ENCODE assay signal across 23 cellular contexts in genomic region chr17:61731330-61731729, GRCh38.
"Had no signal": no experiment of that assay in that cellular context is flagged by ENCODE, and none has a peak within 500 bp of the region (broad histone marks: within the 10 kb centered on the region; RNA-seq: fewer than 3 reads in every experiment).

No MANE protein-coding gene starts in this region.

- H3K4me3 ChIP-seq: hepatocyte, left ventricle myocardium inferior, sigmoid colon, testis, vagina had no signal

- H3K79me2 ChIP-seq: hepatocyte had no signal

- H3K27ac ChIP-seq: hepatocyte, left ventricle myocardium inferior, sigmoid colon, testis, vagina had no signal

- ATAC-seq: naive thymus-derived CD4-positive, alpha-beta T cell; stimulated activated naive B cell treated with anti-CD40 and anti-IgM and Interleukin-4, amounts not matched to agents 10 μg/mL and 1 μg/mL and 100 μg/mL, for 72 hours; WTC11 had no signal

- H3K9me3 ChIP-seq: sigmoid colon, testis, vagina had no signal

- H3K4me2 ChIP-seq: hepatocyte had no signal

- H3K36me3 ChIP-seq: left ventricle myocardium inferior, sigmoid colon, vagina had no signal

- H3K27me3 ChIP-seq: hepatocyte, sigmoid colon, testis, vagina had no signal

- H3K4me1 ChIP-seq: left ventricle myocardium inferior, sigmoid colon, testis, vagina had no signal

- DNase-seq: activated effector memory CD4-positive, alpha-beta T cell treated with Interleukin-2 at 50 U/mL for 16 hours; activated naive CD4-positive, alpha-beta T cell treated with anti-CD3 and anti-CD28 coated beads for 36 hours; activated naive CD8-positive, alpha-beta T cell treated with anti-CD3 and anti-CD28 coated beads, Interleukin-2, amount 10 ng/mL, durations not matched to agents 7 days and 5 days; activated T-cell treated with anti-CD3 and anti-CD28 coated beads, Interleukin-2, amount 50 U/mL, for 48 hours; amygdala; cerebellar nuclear complex; cortex of kidney; foreskin melanocyte; glutamatergic neuron; immature natural killer cell; left ventricle myocardium inferior; naive thymus-derived CD4-positive, alpha-beta T cell; retina; sigmoid colon; stimulated activated CD4-positive, alpha-beta T cell treated with anti-CD3 and anti-CD28 coated beads, Interleukin-2, amount 100 ng/mL, for 48 hours; stimulated activated CD8-positive, alpha-beta memory T cell treated with anti-CD3 and anti-CD28 coated beads, Interleukin-4, amount 100 ng/mL, for 48 hours; stimulated activated naive B cell treated with anti-CD40 and anti-IgM and Interleukin-4, amounts not matched to agents 10 μg/mL and 1 μg/mL and 100 μg/mL, for 72 hours; T-helper 9 cell; testis; trophoblast cell had no signal

- H2AFZ ChIP-seq: hepatocyte had no signal
